In genomic region chr17:73291260-73291801, GRCh38 we compare ENCODE assay signal across 1 cellular context.
TF ChIP-seq lines count a peak whose summit lies in the region.

No MANE protein-coding gene starts in this region.

TF ChIP-seq in K562, 482 proteins besides CTCF, POLR2A, EP300 and RAD21 (continued from another document and continues in another):
- TF ChIP-seq VEZF1 (CRISPR knock-in tag; IDR thresholded peaks at IDR 0.05), result peak; percentile 85
- TF ChIP-seq ATF1 (CRISPR knock-in tag; IDR thresholded peaks at IDR 0.05), result no peak
- TF ChIP-seq ATF1 (tag; IDR thresholded peaks at IDR 0.05), result peak; percentile 9; the same call in 1 of the 2 replicates
- no peak for TF ChIP-seq ZHX1 (conservative IDR thresholded peaks at IDR 0.05; ENCODE audit: low read length)
- no peak for TF ChIP-seq THAP7 (CRISPR knock-in tag; IDR thresholded peaks at IDR 0.05)
- TF ChIP-seq ZNF740 (CRISPR knock-in tag; IDR thresholded peaks at IDR 0.05), result peak; percentile 64; the same call in 1 of the 2 replicates
- no peak for TF ChIP-seq ZNF740 (tag; IDR thresholded peaks at IDR 0.05)
- TF ChIP-seq GABPB2 (CRISPR knock-in tag; conservative IDR thresholded peaks at IDR 0.05), result no peak
- TF ChIP-seq STAT5B (CRISPR knock-in tag; IDR thresholded peaks at IDR 0.05), result no peak
- TF ChIP-seq CTBP1 (IDR thresholded peaks at IDR 0.05; ENCODE audit: borderline replicate concordance), result 0 out of 2 replicates have a peak, but pooled peaks have one; percentile 30
- TF ChIP-seq ETV6 (IDR thresholded peaks at IDR 0.05; ENCODE audit: borderline replicate concordance in 1 of 2, low read depth in 2 of 2, low read length in 1 of 2), result no peak
- no peak for TF ChIP-seq ETV6 (CRISPR knock-in tag; IDR thresholded peaks at IDR 0.05; ENCODE audit: borderline replicate concordance)
- peak; percentile 28; the same call in 1 of the 2 replicates for TF ChIP-seq TCF3 (CRISPR knock-in tag; IDR thresholded peaks at IDR 0.05)
- no peak for TF ChIP-seq CUX1 (CRISPR knock-in tag; IDR thresholded peaks at IDR 0.05)
- 0 out of 2 replicates have a peak, but pooled peaks have one; percentile 27 for TF ChIP-seq SMAD4 (CRISPR knock-in tag; conservative IDR thresholded peaks at IDR 0.05)
- TF ChIP-seq MBD2 (IDR thresholded peaks at IDR 0.05; ENCODE audit: borderline replicate concordance, low read depth), result peak; percentile 6; the same call in 1 of the 2 replicates
- TF ChIP-seq FOSL1 (tag; conservative IDR thresholded peaks at IDR 0.05), result peak; percentile 85
- TF ChIP-seq SPI1 (IDR thresholded peaks at IDR 0.05; ENCODE audit: borderline replicate concordance, low read depth, low read length), result peak; percentile 64; the same call in 1 of the 2 replicates
- TF ChIP-seq, protein P1, sequence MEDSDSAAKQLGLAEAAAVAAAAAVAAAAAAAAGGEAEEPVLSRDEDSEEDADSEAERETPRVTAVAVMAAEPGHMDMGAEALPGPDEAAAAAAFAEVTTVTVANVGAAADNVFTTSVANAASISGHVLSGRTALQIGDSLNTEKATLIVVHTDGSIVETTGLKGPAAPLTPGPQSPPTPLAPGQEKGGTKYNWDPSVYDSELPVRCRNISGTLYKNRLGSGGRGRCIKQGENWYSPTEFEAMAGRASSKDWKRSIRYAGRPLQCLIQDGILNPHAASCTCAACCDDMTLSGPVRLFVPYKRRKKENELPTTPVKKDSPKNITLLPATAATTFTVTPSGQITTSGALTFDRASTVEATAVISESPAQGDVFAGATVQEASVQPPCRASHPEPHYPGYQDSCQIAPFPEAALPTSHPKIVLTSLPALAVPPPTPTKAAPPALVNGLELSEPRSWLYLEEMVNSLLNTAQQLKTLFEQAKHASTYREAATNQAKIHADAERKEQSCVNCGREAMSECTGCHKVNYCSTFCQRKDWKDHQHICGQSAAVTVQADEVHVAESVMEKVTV (CRISPR knock-in tag; IDR thresholded peaks at IDR 0.05), result no peak
- peak; percentile 52 for TF ChIP-seq ZNF316 (IDR thresholded peaks at IDR 0.05)
- peak; percentile 47; the same call in 1 of the 2 replicates for TF ChIP-seq MAFG (tag; conservative IDR thresholded peaks at IDR 0.05)
- peak; percentile 64; the same call in 1 of the 2 replicates for TF ChIP-seq SMARCA4 (IDR thresholded peaks at IDR 0.05)
- no peak for TF ChIP-seq ZNF644 (tag; IDR thresholded peaks at IDR 0.05; ENCODE audit: low read depth)
- no peak for TF ChIP-seq E2F3 (CRISPR knock-in tag; IDR thresholded peaks at IDR 0.05)
- TF ChIP-seq MTA3 (IDR thresholded peaks at IDR 0.05; ENCODE audit: borderline replicate concordance), result no peak
- TF ChIP-seq DPF2 (IDR thresholded peaks at IDR 0.05), result peak; percentile 61; the same call in 1 of the 2 replicates
- TF ChIP-seq JUND (IDR thresholded peaks at IDR 0.05; ENCODE audit: borderline replicate concordance, low read depth, low read length), result peak; percentile 78
- TF ChIP-seq JUND (tag; IDR thresholded peaks at IDR 0.05; ENCODE audit: borderline replicate concordance, low read depth, low read length), result peak; percentile 60; the same call in 1 of the 3 replicates
- TF ChIP-seq TSHZ1 (CRISPR knock-in tag; IDR thresholded peaks at IDR 0.05), result no peak
- TF ChIP-seq, protein P2, sequence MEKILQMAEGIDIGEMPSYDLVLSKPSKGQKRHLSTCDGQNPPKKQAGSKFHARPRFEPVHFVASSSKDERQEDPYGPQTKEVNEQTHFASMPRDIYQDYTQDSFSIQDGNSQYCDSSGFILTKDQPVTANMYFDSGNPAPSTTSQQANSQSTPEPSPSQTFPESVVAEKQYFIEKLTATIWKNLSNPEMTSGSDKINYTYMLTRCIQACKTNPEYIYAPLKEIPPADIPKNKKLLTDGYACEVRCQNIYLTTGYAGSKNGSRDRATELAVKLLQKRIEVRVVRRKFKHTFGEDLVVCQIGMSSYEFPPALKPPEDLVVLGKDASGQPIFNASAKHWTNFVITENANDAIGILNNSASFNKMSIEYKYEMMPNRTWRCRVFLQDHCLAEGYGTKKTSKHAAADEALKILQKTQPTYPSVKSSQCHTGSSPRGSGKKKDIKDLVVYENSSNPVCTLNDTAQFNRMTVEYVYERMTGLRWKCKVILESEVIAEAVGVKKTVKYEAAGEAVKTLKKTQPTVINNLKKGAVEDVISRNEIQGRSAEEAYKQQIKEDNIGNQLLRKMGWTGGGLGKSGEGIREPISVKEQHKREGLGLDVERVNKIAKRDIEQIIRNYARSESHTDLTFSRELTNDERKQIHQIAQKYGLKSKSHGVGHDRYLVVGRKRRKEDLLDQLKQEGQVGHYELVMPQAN (IDR thresholded peaks at IDR 0.05; ENCODE audit: borderline replicate concordance), result no peak
- peak; percentile 91 for TF ChIP-seq NFE2 (IDR thresholded peaks at IDR 0.05; ENCODE audit: low read depth)
- peak; percentile 55 to 57; a peak in 2 of 4 replicates for TF ChIP-seq MAZ (CRISPR knock-in tag; conservative IDR thresholded peaks at IDR 0.05 in 1 of 2, IDR thresholded peaks at IDR 0.05 in 1 of 2)
- TF ChIP-seq JUN (IDR thresholded peaks at IDR 0.05; ENCODE audit: borderline replicate concordance, low read depth, low read length), result peak; percentile 57; the same call in 1 of the 2 replicates
- no peak for TF ChIP-seq JUN (CRISPR knock-in tag; IDR thresholded peaks at IDR 0.05; ENCODE audit: borderline replicate concordance)
- TF ChIP-seq ARID1B (IDR thresholded peaks at IDR 0.05), result peak; percentile 69
- no peak for TF ChIP-seq ZBTB8A (IDR thresholded peaks at IDR 0.05; ENCODE audit: partially characterized antibody)
- no peak for TF ChIP-seq CBX3 (IDR thresholded peaks at IDR 0.05; ENCODE audit: borderline replicate concordance in 1 of 2, low read length in 2 of 2)
- TF ChIP-seq ESRRA (IDR thresholded peaks at IDR 0.05; ENCODE audit: borderline replicate concordance, low read depth), result peak; percentile 50; the same call in 1 of the 2 replicates
- TF ChIP-seq MAFF (IDR thresholded peaks at IDR 0.05; ENCODE audit: low read length), result peak; percentile 27; the same call in 1 of the 2 replicates
- no peak for TF ChIP-seq FOXK2 (conservative IDR thresholded peaks at IDR 0.05 in 1 of 2, IDR thresholded peaks at IDR 0.05 in 1 of 2; ENCODE audit: low read depth in 2 of 2)
- TF ChIP-seq SMARCE1 (IDR thresholded peaks at IDR 0.05), result peak; percentile 72
- TF ChIP-seq, protein P3, sequence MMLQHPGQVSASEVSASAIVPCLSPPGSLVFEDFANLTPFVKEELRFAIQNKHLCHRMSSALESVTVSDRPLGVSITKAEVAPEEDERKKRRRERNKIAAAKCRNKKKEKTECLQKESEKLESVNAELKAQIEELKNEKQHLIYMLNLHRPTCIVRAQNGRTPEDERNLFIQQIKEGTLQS (IDR thresholded peaks at IDR 0.05), result peak; percentile 68
- TF ChIP-seq, protein P3 (CRISPR knock-in tag; conservative IDR thresholded peaks at IDR 0.05), result no peak
- TF ChIP-seq KDM2B (CRISPR knock-in tag; IDR thresholded peaks at IDR 0.05), result no peak
